In genomic region chr3:17077614-17078013, GRCh38 we compare ENCODE assay signal across 2 cellular contexts.
A peak's percentile ranks its signal among the peaks of the same experiment; 100 is the strongest.
TF ChIP-seq lines count a peak whose summit lies in the region.

No MANE protein-coding gene starts in this region.

TF ChIP-seq in liver, 16 proteins besides CTCF, POLR2A, EP300 and RAD21 (continued from another document):
- no peak for TF ChIP-seq SP1 (IDR thresholded peaks at IDR 0.05)
- no peak for TF ChIP-seq FOXA2 (IDR thresholded peaks at IDR 0.05)
- peak; percentile 14 for TF ChIP-seq NR2F2 (IDR thresholded peaks at IDR 0.05)
- TF ChIP-seq JUND (IDR thresholded peaks at IDR 0.05), result no peak
- TF ChIP-seq HNF4G (IDR thresholded peaks at IDR 0.05), result no peak
- no peak for TF ChIP-seq TAF1 (conservative IDR thresholded peaks at IDR 0.05)
- TF ChIP-seq, protein P1, sequence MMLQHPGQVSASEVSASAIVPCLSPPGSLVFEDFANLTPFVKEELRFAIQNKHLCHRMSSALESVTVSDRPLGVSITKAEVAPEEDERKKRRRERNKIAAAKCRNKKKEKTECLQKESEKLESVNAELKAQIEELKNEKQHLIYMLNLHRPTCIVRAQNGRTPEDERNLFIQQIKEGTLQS (IDR thresholded peaks at IDR 0.05), result no peak
- TF ChIP-seq FOXA1 (IDR thresholded peaks at IDR 0.05), result no peak
- peak; percentile 72 to 73 for TF ChIP-seq RXRA (IDR thresholded peaks at IDR 0.05)
- TF ChIP-seq GABPA (IDR thresholded peaks at IDR 0.05 in 1 of 2, conservative IDR thresholded peaks at IDR 0.05 in 1 of 2), result no peak
- TF ChIP-seq REST (IDR thresholded peaks at IDR 0.05), result no peak
- TF ChIP-seq MAX (IDR thresholded peaks at IDR 0.05), result no peak
- no peak for TF ChIP-seq EGR1 (IDR thresholded peaks at IDR 0.05; ENCODE audit: low read depth in 2 of 2)
- no peak for TF ChIP-seq HNF4A (conservative IDR thresholded peaks at IDR 0.05)

TF ChIP-seq in HepG2, 621 proteins besides CTCF, POLR2A, EP300 and RAD21 (continued from another document):
- no peak for TF ChIP-seq ZBTB10 (CRISPR knock-in tag; IDR thresholded peaks at IDR 0.05; ENCODE audit: borderline replicate concordance)
- TF ChIP-seq ZNF446 (CRISPR knock-in tag; IDR thresholded peaks at IDR 0.05), result no peak
- no peak for TF ChIP-seq POGZ (CRISPR knock-in tag; IDR thresholded peaks at IDR 0.05)
